Comparison of ENCODE assay signal across 10 cellular contexts in genomic region chr2:106065983-106066826, GRCh38.
A peak's percentile ranks its signal among the peaks of the same experiment; 100 is the strongest.
DNase-seq lines count a peak whose midpoint lies in the region; ATAC-seq, FAIRE-seq and TF ChIP-seq lines count a peak whose summit lies in the region.
"Had no signal": no experiment of that assay in that cellular context is flagged by ENCODE, and none has a peak within 500 bp of the region (broad histone marks: within the 10 kb centered on the region; RNA-seq: fewer than 3 reads in every experiment).

No MANE protein-coding gene starts in this region.

- H3K4me2 ChIP-seq in H9 (ENCODE audit: insufficient read depth, insufficient read length, low read length) = peak overlapping the region; percentile 77

- no peak overlapping the region for H2AK5ac ChIP-seq in H9 (ENCODE audit: insufficient read length, low read length)

- H3K9me3 Mint-ChIP-seq in H9 = no peaks in the 10 kb centered on the region
- H3K9me3 Mint-ChIP-seq: dendritic cell treated with granulocyte-macrophage colony-stimulating factor and Interleukin-4, amounts not matched to agents 40 ng/mL and 50 ng/mL, for 4 days had no signal

- H4K20me1 ChIP-seq in H9 (ENCODE audit: control insufficient read depth, insufficient read depth, insufficient read length) = no peaks in the 10 kb centered on the region

- H3K56ac ChIP-seq in H9 (ENCODE audit: insufficient read length, low read depth, low read length) = no peak overlapping the region

- no peak overlapping the region for H4K5ac ChIP-seq in H9 (ENCODE audit: insufficient read length, low read depth, low read length)

- H3K18ac ChIP-seq in H9 (ENCODE audit: insufficient read length, low read depth, low read length) = no peak overlapping the region

- intact Hi-C loops in ascending aorta (cut with DNase I) = loop anchor here (10.0 kb wide), 1 partner anchor 491 kb away; no protein-coding TSS in a partner anchor

- H3K23ac ChIP-seq in H9 (ENCODE audit: insufficient read length, low read depth, low read length) = no peak overlapping the region

- no peak overlapping the region for H2BK5ac ChIP-seq in H9 (ENCODE audit: insufficient read length, low read length)

- H3K79me1 ChIP-seq in H9 (ENCODE audit: insufficient read depth, low read depth, low read length, poor library complexity, severe bottlenecking) = no peaks in the 10 kb centered on the region

- no peak overlapping the region for H2BK15ac ChIP-seq in H9 (ENCODE audit: low read depth, low read length)

- H3K36me3 ChIP-seq in ascending aorta = no peaks in the 10 kb centered on the region

- peaks cover 19 to 24% of the 10 kb centered on the region in 2 experiments for H3K4me1 Mint-ChIP-seq in H9

- ATAC-seq in HG02970 (IDR thresholded peaks at IDR 0.05; ENCODE audit: low FRiP score, unreplicated experiment) = no peak

- H2BK12ac ChIP-seq in H9 (ENCODE audit: insufficient read length, low read depth, low read length) = no peak overlapping the region

- peak; percentile 59 for DNase-seq in H9
- no peak for DNase-seq in ascending aorta (ENCODE audit: low spot score in 2 of 2)
- peak; percentile 43 for DNase-seq in islet precursor cell
- DNase-seq in skeletal muscle cell (ENCODE audit: low read depth) = no peak
- DNase-seq in stimulated activated naive CD4-positive, alpha-beta T cell treated with Interleukin-2 at 50 U/mL for 16 hours (lab: John Stamatoyannopoulos, UW) = no peak
- DNase-seq in D721Med (ENCODE audit: insufficient read length, low spot score) = no peak
- no peak for DNase-seq in H4 (ENCODE audit: low spot score)
- DNase-seq: NCI-H510A had no signal

- H3K9me3 ChIP-seq in H9 (ENCODE audit: control insufficient read depth, low read depth, low read length) = no peaks in the 10 kb centered on the region
- no peaks in the 10 kb centered on the region for H3K9me3 ChIP-seq in ascending aorta

- no peak overlapping the region for H4K91ac ChIP-seq in H9 (ENCODE audit: insufficient read length, low read depth, low read length)

- H3K36me3 Mint-ChIP-seq in H9 (ENCODE audit: insufficient read depth in 1 of 3, low read depth in 3 of 3) = no peaks in the 10 kb centered on the region; a peak in 1 of 7 replicates

- TF ChIP-seq CTCF in H9 (conservative IDR thresholded peaks at IDR 0.05) = no peak
- TF ChIP-seq CTCF in ascending aorta (IDR thresholded peaks at IDR 0.05) = no peak
- TF ChIP-seq CTCF in D721Med (IDR thresholded peaks at IDR 0.05; ENCODE audit: insufficient read depth, missing control alignments) = no peak

- H3K4me1 ChIP-seq in H9 (ENCODE audit: insufficient read depth, low read length) (peaks cover 7% of the 10 kb centered on the region; the same call in 1 of the 2 replicates), ascending aorta (peaks cover 4 to 5% of the 10 kb centered on the region in 2 donors)

- no peak overlapping the region for H3K9ac ChIP-seq in H9 (ENCODE audit: extremely low read depth, insufficient read length, low read length)

- peak overlapping the region; percentile 58 to 80 for H3K4me3 Mint-ChIP-seq in H9
- H3K4me3 Mint-ChIP-seq: dendritic cell treated with granulocyte-macrophage colony-stimulating factor and Interleukin-4, amounts not matched to agents 40 ng/mL and 50 ng/mL, for 4 days had no signal

- no peaks in the 10 kb centered on the region for H3K79me2 ChIP-seq in H9 (ENCODE audit: insufficient read depth, low read length)

- H2AFZ ChIP-seq in H9 (ENCODE audit: low read length) = no peak overlapping the region

- H3K4me3 ChIP-seq in ascending aorta (peak overlapping the region; percentile 54 to 91), skeletal muscle cell (ENCODE audit: low read depth, low read length) (peak overlapping the region; percentile 27)

- no peak overlapping the region for H2BK120ac ChIP-seq in H9 (ENCODE audit: low read depth, low read length, poor library complexity, severe bottlenecking)

- no CpG with 5 or more reads among the region's 26 CpGs for WGBS in H9 (ENCODE audit: extremely low coverage, insufficient read length, low lambda C conversion rate)

- peaks cover 5% of the 10 kb centered on the region; the same call in 1 of the 2 replicates for H3K27me3 ChIP-seq in H9 (ENCODE audit: insufficient read depth, low read length)
- H3K27me3 ChIP-seq in ascending aorta = no peaks in the 10 kb centered on the region

- no peak overlapping the region for H4K8ac ChIP-seq in H9 (replicated peaks; ENCODE audit: insufficient read length, low read depth, low read length)

- H3K27ac Mint-ChIP-seq in H9 = no peak overlapping the region
- H3K27ac Mint-ChIP-seq: dendritic cell treated with granulocyte-macrophage colony-stimulating factor and Interleukin-4, amounts not matched to agents 40 ng/mL and 50 ng/mL, for 4 days had no signal

- no peak overlapping the region for H3T11ph ChIP-seq in H9 (ENCODE audit: low read length)

- no peak overlapping the region for H3K14ac ChIP-seq in H9 (ENCODE audit: insufficient read depth, low read length)

- peaks cover 45% of the 10 kb centered on the region for H3K27me3 Mint-ChIP-seq in H9 (ENCODE audit: low read depth)

- H3K27ac ChIP-seq in H9 (ENCODE audit: insufficient read length, low read depth, low read length) (no peak overlapping the region), ascending aorta (peak overlapping the region in 1 of 2 donors; percentile 35)

- H3K23me2 ChIP-seq in H9 (ENCODE audit: insufficient read length, low read depth, low read length, poor library complexity, severe bottlenecking) = peaks cover 8% of the 10 kb centered on the region

- no peak overlapping the region for H2BK20ac ChIP-seq in H9 (ENCODE audit: low read depth, low read length, poor library complexity, severe bottlenecking)

- no peak overlapping the region for H3K4ac ChIP-seq in H9 (ENCODE audit: low read depth, low read length)

- no peak for FAIRE-seq in D721Med (lab: Jason Lieb, UNC)

Comparison
In these comparisons a context has a peak if more than half of its experiments do, and no peak if none do; other contexts are left out.
1. DNase-seq: peak in H9 (single experiment) and islet precursor cell (single experiment); none in ascending aorta (0 of 2), skeletal muscle cell (single experiment), stimulated activated naive CD4-positive, alpha-beta T cell treated with Interleukin-2 at 50 U/mL for 16 hours (single experiment), D721Med (single experiment) and H4 (single experiment).